Comparison of ENCODE assay signal across 9 cellular contexts in the genomic region with DNA sequence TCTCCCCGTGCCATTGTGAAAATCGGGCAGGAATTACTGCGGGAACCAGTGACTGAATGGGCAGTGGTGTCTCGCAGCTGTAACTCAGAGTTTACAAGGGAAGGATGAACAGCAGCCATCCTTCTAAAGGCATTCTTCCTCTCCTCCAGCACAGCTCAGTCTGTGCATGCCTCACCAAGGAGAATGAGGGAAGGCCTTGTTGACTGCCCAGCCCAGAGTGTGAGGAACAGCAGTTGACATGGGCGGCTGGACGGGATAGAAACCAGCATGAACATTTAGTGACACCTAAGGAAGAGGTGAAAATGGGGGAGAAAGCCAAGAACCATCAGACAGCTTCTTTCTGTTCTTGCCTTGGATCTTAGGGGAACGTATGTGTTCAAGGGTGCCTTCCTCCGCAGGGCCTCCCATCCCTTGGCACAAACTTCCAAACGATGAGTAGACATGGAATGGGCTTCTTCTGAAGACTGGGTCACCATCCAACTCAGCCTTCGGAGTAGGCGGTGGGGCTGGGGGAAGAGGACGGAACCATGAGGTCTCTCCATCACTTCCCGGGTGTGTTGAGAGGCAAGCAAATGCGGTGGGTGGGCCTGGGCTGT. TPM values are rescaled to one million over a fixed set of nuclear protein-coding genes. Genes with fewer than 3 reads are reported as not detected.
DNase-seq lines count a peak whose midpoint lies in the region; ATAC-seq lines count a peak whose summit lies in the region.
"Had no signal": no experiment of that assay in that cellular context is flagged by ENCODE, and none has a peak within 500 bp of the region (broad histone marks: within the 10 kb centered on the region; RNA-seq: fewer than 3 reads in every experiment).

No MANE protein-coding gene starts in this region.

- no peak for DNase-seq in activated CD4-positive, alpha-beta T cell treated with anti-CD3 and anti-CD28 coated beads, Interleukin-2, amount 10 ng/mL, durations not matched to agents 7 days and 5 days
- DNase-seq in activated CD4-positive, alpha-beta T cell treated with anti-CD3 and anti-CD28 coated beads, Interleukin-2, amount 50 U/mL, for 4 hours: no peak
- DNase-seq in activated T-helper 1 cell treated with anti-CD3 and anti-CD28 coated beads, Interleukin-12 subunit alpha, Interleukin-12 subunit beta, Interleukin-2, Interleukin-4 antibody, amounts not matched to agents 30 ng/mL and 10 ng/mL and 1 ng/mL, durations not matched to agents 14 hours and 24 hours and 36 hours (ENCODE audit: low spot score): no peak
- DNase-seq in stimulated activated naive CD8-positive, alpha-beta T cell treated with anti-CD3 and anti-CD28 coated beads, Interleukin-15, amount 100 ng/mL, for 72 hours: no peak
- no peak for DNase-seq in NCI-H510A treated with DMSO at 0.1 percent for 48 hours (lab: John Stamatoyannopoulos, UW)
- DNase-seq: NCI-H1694 had no signal

- H3K27ac ChIP-seq in layer of hippocampus (ENCODE audit: low read depth, low read length): peak overlapping the region; percentile 6

- H3K4me1 Mint-ChIP-seq in activated CD4-positive, alpha-beta T cell treated with anti-CD3 and anti-CD28 coated beads, Interleukin-2, amount 10 ng/mL, durations not matched to agents 7 days and 5 days: peaks cover 12% of the 10 kb centered on the region
- H3K4me1 Mint-ChIP-seq in activated T-helper 1 cell treated with anti-CD3 and anti-CD28 coated beads, Interleukin-12 subunit alpha, Interleukin-12 subunit beta, Interleukin-2, Interleukin-4 antibody, amounts not matched to agents 30 ng/mL and 10 ng/mL and 1 ng/mL, durations not matched to agents 14 hours and 24 hours and 36 hours (ENCODE audit: low read depth): peaks cover 6% of the 10 kb centered on the region
- H3K4me1 Mint-ChIP-seq in stimulated activated naive CD8-positive, alpha-beta T cell treated with anti-CD3 and anti-CD28 coated beads, Interleukin-15, amount 100 ng/mL, for 72 hours: peaks cover 25% of the 10 kb centered on the region

- no peaks in the 10 kb centered on the region for H3K27me3 ChIP-seq in layer of hippocampus (ENCODE audit: control insufficient read depth, insufficient read depth, low read length)

- ATAC-seq in stimulated activated naive CD8-positive, alpha-beta T cell treated with anti-CD3 and anti-CD28 coated beads, Interleukin-15, amount 100 ng/mL, for 72 hours: no peak
- ATAC-seq in HG03354 (IDR thresholded peaks at IDR 0.05; ENCODE audit: poor library complexity, severe bottlenecking, unreplicated experiment) (no peak), HG03457 (IDR thresholded peaks at IDR 0.05; ENCODE audit: unreplicated experiment) (no peak)

- peak overlapping the region; percentile 79 for H3K4me3 Mint-ChIP-seq in activated CD4-positive, alpha-beta T cell treated with anti-CD3 and anti-CD28 coated beads, Interleukin-2, amount 10 ng/mL, durations not matched to agents 7 days and 5 days
- peak overlapping the region; percentile 83 for H3K4me3 Mint-ChIP-seq in activated T-helper 1 cell treated with anti-CD3 and anti-CD28 coated beads, Interleukin-12 subunit alpha, Interleukin-12 subunit beta, Interleukin-2, Interleukin-4 antibody, amounts not matched to agents 30 ng/mL and 10 ng/mL and 1 ng/mL, durations not matched to agents 14 hours and 24 hours and 36 hours
- H3K4me3 Mint-ChIP-seq in stimulated activated naive CD8-positive, alpha-beta T cell treated with anti-CD3 and anti-CD28 coated beads, Interleukin-15, amount 100 ng/mL, for 72 hours: peak overlapping the region; percentile 69 to 79

- POLR2A ChIA-PET in activated CD4-positive, alpha-beta T cell treated with anti-CD3 and anti-CD28 coated beads, Interleukin-2, amount 10 ng/mL, durations not matched to agents 7 days and 5 days (lab: Charles Lee): no interaction called here

- no peaks in the 10 kb centered on the region for H3K9me3 Mint-ChIP-seq in activated CD4-positive, alpha-beta T cell treated with anti-CD3 and anti-CD28 coated beads, Interleukin-2, amount 10 ng/mL, durations not matched to agents 7 days and 5 days
- no peaks in the 10 kb centered on the region for H3K9me3 Mint-ChIP-seq in activated T-helper 1 cell treated with anti-CD3 and anti-CD28 coated beads, Interleukin-12 subunit alpha, Interleukin-12 subunit beta, Interleukin-2, Interleukin-4 antibody, amounts not matched to agents 30 ng/mL and 10 ng/mL and 1 ng/mL, durations not matched to agents 14 hours and 24 hours and 36 hours
- no peaks in the 10 kb centered on the region for H3K9me3 Mint-ChIP-seq in stimulated activated naive CD8-positive, alpha-beta T cell treated with anti-CD3 and anti-CD28 coated beads, Interleukin-15, amount 100 ng/mL, for 72 hours

- peak overlapping the region; percentile 42 for H3K27ac Mint-ChIP-seq in activated CD4-positive, alpha-beta T cell treated with anti-CD3 and anti-CD28 coated beads, Interleukin-2, amount 10 ng/mL, durations not matched to agents 7 days and 5 days
- H3K27ac Mint-ChIP-seq in activated T-helper 1 cell treated with anti-CD3 and anti-CD28 coated beads, Interleukin-12 subunit alpha, Interleukin-12 subunit beta, Interleukin-2, Interleukin-4 antibody, amounts not matched to agents 30 ng/mL and 10 ng/mL and 1 ng/mL, durations not matched to agents 14 hours and 24 hours and 36 hours: no peak overlapping the region
- H3K27ac Mint-ChIP-seq in stimulated activated naive CD8-positive, alpha-beta T cell treated with anti-CD3 and anti-CD28 coated beads, Interleukin-15, amount 100 ng/mL, for 72 hours: peak overlapping the region in 1 of 2 donors; percentile 57

- intact Hi-C loops in activated T-helper 1 cell treated with anti-CD3 and anti-CD28 coated beads, Interleukin-12 subunit alpha, Interleukin-12 subunit beta, Interleukin-2, Interleukin-4 antibody, amounts not matched to agents 30 ng/mL and 10 ng/mL and 1 ng/mL, durations not matched to agents 14 hours and 24 hours and 36 hours (cut with micrococcal nuclease): no loop called here

- H3K27me3 Mint-ChIP-seq in activated CD4-positive, alpha-beta T cell treated with anti-CD3 and anti-CD28 coated beads, Interleukin-2, amount 10 ng/mL, durations not matched to agents 7 days and 5 days: peaks cover 67% of the 10 kb centered on the region
- peaks cover 59% of the 10 kb centered on the region for H3K27me3 Mint-ChIP-seq in activated T-helper 1 cell treated with anti-CD3 and anti-CD28 coated beads, Interleukin-12 subunit alpha, Interleukin-12 subunit beta, Interleukin-2, Interleukin-4 antibody, amounts not matched to agents 30 ng/mL and 10 ng/mL and 1 ng/mL, durations not matched to agents 14 hours and 24 hours and 36 hours (ENCODE audit: insufficient read depth)
- H3K27me3 Mint-ChIP-seq in stimulated activated naive CD8-positive, alpha-beta T cell treated with anti-CD3 and anti-CD28 coated beads, Interleukin-15, amount 100 ng/mL, for 72 hours: peaks cover 73% of the 10 kb centered on the region

- CTCF ChIA-PET in activated CD4-positive, alpha-beta T cell treated with anti-CD3 and anti-CD28 coated beads, Interleukin-2, amount 10 ng/mL, durations not matched to agents 7 days and 5 days (lab: Charles Lee): interaction anchor here (0.6 kb wide), 1 partner anchor 65 kb away, joined by 3 read pairs; no protein-coding TSS in a partner anchor

- H3K36me3 Mint-ChIP-seq in activated CD4-positive, alpha-beta T cell treated with anti-CD3 and anti-CD28 coated beads, Interleukin-2, amount 10 ng/mL, durations not matched to agents 7 days and 5 days (ENCODE audit: low read depth): peaks cover 4% of the 10 kb centered on the region
- peaks cover 7% of the 10 kb centered on the region for H3K36me3 Mint-ChIP-seq in activated T-helper 1 cell treated with anti-CD3 and anti-CD28 coated beads, Interleukin-12 subunit alpha, Interleukin-12 subunit beta, Interleukin-2, Interleukin-4 antibody, amounts not matched to agents 30 ng/mL and 10 ng/mL and 1 ng/mL, durations not matched to agents 14 hours and 24 hours and 36 hours (ENCODE audit: low read depth)

RNA-seq across cellular contexts. Expression of gene PDE8B, which starts 0.9 kb away (rescaled TPM):
- total RNA-seq in activated CD4-positive, alpha-beta T cell treated with anti-CD3 and anti-CD28 coated beads, Interleukin-2, amount 10 ng/mL, durations not matched to agents 7 days and 5 days: under 1 TPM in 1 of 2 experiments, not detected in 1; 0.25 TPM
- 0.07 and 0.16 TPM in 2 replicates for total RNA-seq in activated T-helper 1 cell treated with anti-CD3 and anti-CD28 coated beads, Interleukin-12 subunit alpha, Interleukin-12 subunit beta, Interleukin-2, Interleukin-4 antibody, amounts not matched to agents 30 ng/mL and 10 ng/mL and 1 ng/mL, durations not matched to agents 14 hours and 24 hours and 36 hours
